ENCODE assay signal across 1 cellular context in the genomic region with DNA sequence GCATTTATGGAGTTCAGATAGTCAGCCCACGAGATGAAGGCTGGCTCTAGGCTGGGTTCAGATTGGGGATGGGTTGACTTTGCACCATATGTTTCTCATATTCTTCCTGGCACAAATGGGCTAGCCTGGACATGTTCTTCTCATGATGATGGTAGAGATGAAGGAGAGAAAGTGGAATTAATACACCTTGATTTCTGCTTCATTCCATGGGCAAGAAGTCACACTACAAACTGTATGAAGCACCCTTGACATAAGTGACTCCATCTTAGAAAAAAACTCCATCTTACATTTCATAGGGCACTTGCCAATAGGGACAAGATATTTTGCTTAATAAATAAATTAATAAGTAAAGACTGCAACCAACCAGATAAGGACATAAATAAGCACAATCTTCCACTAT.
TF ChIP-seq lines count a peak whose summit lies in the region.

No MANE protein-coding gene starts in this region.

TF ChIP-seq in K562, 482 proteins besides CTCF, POLR2A, EP300 and RAD21 (continues in another document):
- TF ChIP-seq SFPQ (IDR thresholded peaks at IDR 0.05; ENCODE audit: low read depth, low read length) (no peak), BRF1 (IDR thresholded peaks at IDR 0.05; ENCODE audit: borderline replicate concordance, extremely low read depth, insufficient read length) (no peak), FOXJ2 (tag; IDR thresholded peaks at IDR 0.05) (no peak), SMAD4 (CRISPR knock-in tag; conservative IDR thresholded peaks at IDR 0.05) (0 out of 2 replicates have a peak, but pooled peaks have one; percentile 23), HDAC8 (tag; IDR thresholded peaks at IDR 0.05) (0 out of 2 replicates have a peak, but pooled peaks have one; percentile 44), SPI1 (IDR thresholded peaks at IDR 0.05; ENCODE audit: borderline replicate concordance, low read depth, low read length) (no peak), TAF7 (tag; IDR thresholded peaks at IDR 0.05) (no peak), ZBTB34 (CRISPR knock-in tag; IDR thresholded peaks at IDR 0.05) (no peak), ZNF124 (CRISPR knock-in tag; IDR thresholded peaks at IDR 0.05) (no peak), DDX20 (tag; IDR thresholded peaks at IDR 0.05; ENCODE audit: low read depth) (peak; percentile 56; the same call in 1 of the 2 replicates), PHB2 (IDR thresholded peaks at IDR 0.05; ENCODE audit: low read depth) (no peak), CHD1 (IDR thresholded peaks at IDR 0.05; ENCODE audit: low read length) (no peak), CREB3 (tag; conservative IDR thresholded peaks at IDR 0.05; ENCODE audit: low read depth) (peak; percentile 68; the same call in 1 of the 2 replicates), PTTG1 (tag; IDR thresholded peaks at IDR 0.05; ENCODE audit: low read depth) (0 out of 2 replicates have a peak, but pooled peaks have one; percentile 41), NR2C1 (IDR thresholded peaks at IDR 0.05) (no peak), NR2C1 (tag; IDR thresholded peaks at IDR 0.05) (0 out of 2 replicates have a peak, but pooled peaks have one; percentile 22), MYC (IDR thresholded peaks at IDR 0.05; ENCODE audit: low read depth, low read length) (no peak), MYC (CRISPR knock-in tag; IDR thresholded peaks at IDR 0.05; ENCODE audit: borderline replicate concordance, low read depth) (no peak), BRF2 (IDR thresholded peaks at IDR 0.05; ENCODE audit: borderline replicate concordance, insufficient read depth, insufficient read length) (no peak), SMARCA4 (IDR thresholded peaks at IDR 0.05) (no peak), BDP1 (IDR thresholded peaks at IDR 0.05; ENCODE audit: insufficient read depth, insufficient read length) (no peak), RBM39 (optimal IDR thresholded peaks at IDR 0.05; ENCODE audit: low read depth, low read length) (no peak), ZC3H4 (CRISPR knock-in tag; IDR thresholded peaks at IDR 0.05; ENCODE audit: borderline replicate concordance) (no peak), U2AF1 (optimal IDR thresholded peaks at IDR 0.05; ENCODE audit: low read depth, low read length) (no peak), XRCC3 (IDR thresholded peaks at IDR 0.05) (no peak), POLR2B (IDR thresholded peaks at IDR 0.05; ENCODE audit: low read depth, partially characterized antibody) (no peak), NFE2 (IDR thresholded peaks at IDR 0.05; ENCODE audit: low read depth) (no peak), TCF7L2 (IDR thresholded peaks at IDR 0.05; ENCODE audit: low read depth, low read length) (no peak)
- TF ChIP-seq, protein P1, sequence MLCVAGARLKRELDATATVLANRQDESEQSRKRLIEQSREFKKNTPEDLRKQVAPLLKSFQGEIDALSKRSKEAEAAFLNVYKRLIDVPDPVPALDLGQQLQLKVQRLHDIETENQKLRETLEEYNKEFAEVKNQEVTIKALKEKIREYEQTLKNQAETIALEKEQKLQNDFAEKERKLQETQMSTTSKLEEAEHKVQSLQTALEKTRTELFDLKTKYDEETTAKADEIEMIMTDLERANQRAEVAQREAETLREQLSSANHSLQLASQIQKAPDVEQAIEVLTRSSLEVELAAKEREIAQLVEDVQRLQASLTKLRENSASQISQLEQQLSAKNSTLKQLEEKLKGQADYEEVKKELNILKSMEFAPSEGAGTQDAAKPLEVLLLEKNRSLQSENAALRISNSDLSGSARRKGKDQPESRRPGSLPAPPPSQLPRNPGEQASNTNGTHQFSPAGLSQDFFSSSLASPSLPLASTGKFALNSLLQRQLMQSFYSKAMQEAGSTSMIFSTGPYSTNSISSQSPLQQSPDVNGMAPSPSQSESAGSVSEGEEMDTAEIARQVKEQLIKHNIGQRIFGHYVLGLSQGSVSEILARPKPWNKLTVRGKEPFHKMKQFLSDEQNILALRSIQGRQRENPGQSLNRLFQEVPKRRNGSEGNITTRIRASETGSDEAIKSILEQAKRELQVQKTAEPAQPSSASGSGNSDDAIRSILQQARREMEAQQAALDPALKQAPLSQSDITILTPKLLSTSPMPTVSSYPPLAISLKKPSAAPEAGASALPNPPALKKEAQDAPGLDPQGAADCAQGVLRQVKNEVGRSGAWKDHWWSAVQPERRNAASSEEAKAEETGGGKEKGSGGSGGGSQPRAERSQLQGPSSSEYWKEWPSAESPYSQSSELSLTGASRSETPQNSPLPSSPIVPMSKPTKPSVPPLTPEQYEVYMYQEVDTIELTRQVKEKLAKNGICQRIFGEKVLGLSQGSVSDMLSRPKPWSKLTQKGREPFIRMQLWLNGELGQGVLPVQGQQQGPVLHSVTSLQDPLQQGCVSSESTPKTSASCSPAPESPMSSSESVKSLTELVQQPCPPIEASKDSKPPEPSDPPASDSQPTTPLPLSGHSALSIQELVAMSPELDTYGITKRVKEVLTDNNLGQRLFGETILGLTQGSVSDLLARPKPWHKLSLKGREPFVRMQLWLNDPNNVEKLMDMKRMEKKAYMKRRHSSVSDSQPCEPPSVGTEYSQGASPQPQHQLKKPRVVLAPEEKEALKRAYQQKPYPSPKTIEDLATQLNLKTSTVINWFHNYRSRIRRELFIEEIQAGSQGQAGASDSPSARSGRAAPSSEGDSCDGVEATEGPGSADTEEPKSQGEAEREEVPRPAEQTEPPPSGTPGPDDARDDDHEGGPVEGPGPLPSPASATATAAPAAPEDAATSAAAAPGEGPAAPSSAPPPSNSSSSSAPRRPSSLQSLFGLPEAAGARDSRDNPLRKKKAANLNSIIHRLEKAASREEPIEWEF (CRISPR knock-in tag; IDR thresholded peaks at IDR 0.05), result no peak
- TF ChIP-seq, protein P2, sequence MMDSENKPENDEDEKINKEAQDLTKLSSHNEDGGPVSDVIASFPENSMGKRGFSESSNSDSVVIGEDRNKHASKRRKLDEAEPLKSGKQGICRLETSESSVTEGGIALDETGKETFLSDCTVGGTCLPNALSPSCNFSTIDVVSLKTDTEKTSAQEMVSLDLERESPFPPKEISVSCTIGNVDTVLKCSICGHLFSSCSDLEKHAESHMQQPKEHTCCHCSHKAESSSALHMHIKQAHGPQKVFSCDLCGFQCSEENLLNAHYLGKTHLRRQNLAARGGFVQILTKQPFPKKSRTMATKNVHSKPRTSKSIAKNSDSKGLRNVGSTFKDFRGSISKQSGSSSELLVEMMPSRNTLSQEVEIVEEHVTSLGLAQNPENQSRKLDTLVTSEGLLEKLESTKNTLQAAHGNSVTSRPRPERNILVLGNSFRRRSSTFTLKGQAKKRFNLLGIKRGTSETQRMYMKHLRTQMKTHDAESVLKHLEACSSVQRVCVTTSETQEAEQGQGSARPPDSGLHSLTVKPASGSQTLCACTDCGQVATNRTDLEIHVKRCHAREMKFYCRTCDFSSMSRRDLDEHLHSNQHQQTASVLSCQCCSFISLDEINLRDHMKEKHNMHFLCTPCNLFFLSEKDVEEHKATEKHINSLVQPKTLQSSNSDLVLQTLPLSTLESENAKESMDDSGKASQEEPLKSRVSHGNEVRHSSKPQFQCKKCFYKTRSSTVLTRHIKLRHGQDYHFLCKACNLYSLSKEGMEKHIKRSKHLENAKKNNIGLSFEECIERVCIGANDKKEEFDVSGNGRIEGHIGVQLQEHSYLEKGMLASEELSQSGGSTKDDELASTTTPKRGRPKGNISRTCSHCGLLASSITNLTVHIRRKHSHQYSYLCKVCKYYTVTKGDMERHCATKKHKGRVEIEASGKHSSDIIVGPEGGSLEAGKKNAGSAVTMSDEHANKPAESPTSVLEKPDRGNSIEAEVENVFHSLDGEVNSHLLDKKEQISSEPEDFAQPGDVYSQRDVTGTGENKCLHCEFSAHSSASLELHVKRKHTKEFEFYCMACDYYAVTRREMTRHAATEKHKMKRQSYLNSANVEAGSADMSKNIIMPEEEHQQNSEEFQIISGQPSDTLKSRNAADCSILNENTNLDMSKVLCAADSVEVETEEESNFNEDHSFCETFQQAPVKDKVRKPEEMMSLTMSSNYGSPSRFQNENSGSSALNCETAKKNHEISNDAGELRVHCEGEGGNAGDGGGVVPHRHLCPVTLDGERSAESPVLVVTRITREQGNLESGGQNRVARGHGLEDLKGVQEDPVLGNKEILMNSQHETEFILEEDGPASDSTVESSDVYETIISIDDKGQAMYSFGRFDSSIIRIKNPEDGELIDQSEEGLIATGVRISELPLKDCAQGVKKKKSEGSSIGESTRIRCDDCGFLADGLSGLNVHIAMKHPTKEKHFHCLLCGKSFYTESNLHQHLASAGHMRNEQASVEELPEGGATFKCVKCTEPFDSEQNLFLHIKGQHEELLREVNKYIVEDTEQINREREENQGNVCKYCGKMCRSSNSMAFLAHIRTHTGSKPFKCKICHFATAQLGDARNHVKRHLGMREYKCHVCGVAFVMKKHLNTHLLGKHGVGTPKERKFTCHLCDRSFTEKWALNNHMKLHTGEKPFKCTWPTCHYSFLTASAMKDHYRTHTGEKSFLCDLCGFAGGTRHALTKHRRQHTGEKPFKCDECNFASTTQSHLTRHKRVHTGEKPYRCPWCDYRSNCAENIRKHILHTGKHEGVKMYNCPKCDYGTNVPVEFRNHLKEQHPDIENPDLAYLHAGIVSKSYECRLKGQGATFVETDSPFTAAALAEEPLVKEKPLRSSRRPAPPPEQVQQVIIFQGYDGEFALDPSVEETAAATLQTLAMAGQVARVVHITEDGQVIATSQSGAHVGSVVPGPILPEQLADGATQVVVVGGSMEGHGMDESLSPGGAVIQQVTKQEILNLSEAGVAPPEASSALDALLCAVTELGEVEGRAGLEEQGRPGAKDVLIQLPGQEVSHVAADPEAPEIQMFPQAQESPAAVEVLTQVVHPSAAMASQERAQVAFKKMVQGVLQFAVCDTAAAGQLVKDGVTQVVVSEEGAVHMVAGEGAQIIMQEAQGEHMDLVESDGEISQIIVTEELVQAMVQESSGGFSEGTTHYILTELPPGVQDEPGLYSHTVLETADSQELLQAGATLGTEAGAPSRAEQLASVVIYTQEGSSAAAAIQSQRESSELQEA (IDR thresholded peaks at IDR 0.05; ENCODE audit: low read depth), result no peak
- TF ChIP-seq, protein P3, sequence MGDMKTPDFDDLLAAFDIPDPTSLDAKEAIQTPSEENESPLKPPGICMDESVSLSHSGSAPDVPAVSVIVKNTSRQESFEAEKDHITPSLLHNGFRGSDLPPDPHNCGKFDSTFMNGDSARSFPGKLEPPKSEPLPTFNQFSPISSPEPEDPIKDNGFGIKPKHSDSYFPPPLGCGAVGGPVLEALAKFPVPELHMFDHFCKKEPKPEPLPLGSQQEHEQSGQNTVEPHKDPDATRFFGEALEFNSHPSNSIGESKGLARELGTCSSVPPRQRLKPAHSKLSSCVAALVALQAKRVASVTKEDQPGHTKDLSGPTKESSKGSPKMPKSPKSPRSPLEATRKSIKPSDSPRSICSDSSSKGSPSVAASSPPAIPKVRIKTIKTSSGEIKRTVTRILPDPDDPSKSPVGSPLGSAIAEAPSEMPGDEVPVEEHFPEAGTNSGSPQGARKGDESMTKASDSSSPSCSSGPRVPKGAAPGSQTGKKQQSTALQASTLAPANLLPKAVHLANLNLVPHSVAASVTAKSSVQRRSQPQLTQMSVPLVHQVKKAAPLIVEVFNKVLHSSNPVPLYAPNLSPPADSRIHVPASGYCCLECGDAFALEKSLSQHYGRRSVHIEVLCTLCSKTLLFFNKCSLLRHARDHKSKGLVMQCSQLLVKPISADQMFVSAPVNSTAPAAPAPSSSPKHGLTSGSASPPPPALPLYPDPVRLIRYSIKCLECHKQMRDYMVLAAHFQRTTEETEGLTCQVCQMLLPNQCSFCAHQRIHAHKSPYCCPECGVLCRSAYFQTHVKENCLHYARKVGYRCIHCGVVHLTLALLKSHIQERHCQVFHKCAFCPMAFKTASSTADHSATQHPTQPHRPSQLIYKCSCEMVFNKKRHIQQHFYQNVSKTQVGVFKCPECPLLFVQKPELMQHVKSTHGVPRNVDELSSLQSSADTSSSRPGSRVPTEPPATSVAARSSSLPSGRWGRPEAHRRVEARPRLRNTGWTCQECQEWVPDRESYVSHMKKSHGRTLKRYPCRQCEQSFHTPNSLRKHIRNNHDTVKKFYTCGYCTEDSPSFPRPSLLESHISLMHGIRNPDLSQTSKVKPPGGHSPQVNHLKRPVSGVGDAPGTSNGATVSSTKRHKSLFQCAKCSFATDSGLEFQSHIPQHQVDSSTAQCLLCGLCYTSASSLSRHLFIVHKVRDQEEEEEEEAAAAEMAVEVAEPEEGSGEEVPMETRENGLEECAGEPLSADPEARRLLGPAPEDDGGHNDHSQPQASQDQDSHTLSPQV (IDR thresholded peaks at IDR 0.05), result peak; percentile 50; the same call in 1 of the 2 replicates
- TF ChIP-seq, protein P4, sequence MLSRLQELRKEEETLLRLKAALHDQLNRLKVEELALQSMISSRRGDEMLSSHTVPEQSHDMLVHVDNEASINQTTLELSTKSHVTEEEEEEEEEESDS (CRISPR knock-in tag; IDR thresholded peaks at IDR 0.05), result no peak
